7 cellular contexts compared by ENCODE assay signal in the genomic region with DNA sequence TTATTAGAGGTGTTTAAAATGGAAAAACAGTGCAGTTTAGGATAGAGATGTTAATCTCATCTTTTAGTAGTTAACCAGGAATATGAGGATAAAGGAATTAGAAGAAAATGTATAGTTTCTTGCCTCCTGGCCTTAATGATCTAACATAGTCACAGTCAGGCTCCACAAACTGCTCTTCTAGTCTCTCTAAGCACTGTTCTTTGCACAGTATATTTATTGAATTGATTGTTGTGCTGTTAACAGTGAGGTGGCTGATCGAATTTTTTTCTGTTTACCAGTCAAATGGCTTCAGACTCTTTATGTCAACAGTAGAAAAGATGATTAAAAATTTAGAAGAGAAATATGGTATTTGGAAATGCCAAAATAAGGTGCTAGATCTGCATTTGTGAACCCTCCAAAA. TPM values are rescaled to one million over a fixed set of nuclear protein-coding genes. Genes with fewer than 3 reads are reported as not detected.
DNase-seq lines count a peak whose midpoint lies in the region; ATAC-seq and TF ChIP-seq lines count a peak whose summit lies in the region.

No MANE protein-coding gene starts in this region.

- H3F3A ChIP-seq in MM.1S (ENCODE audit: insufficient read depth, low read length) = no peaks in the 10 kb centered on the region

- TF ChIP-seq CTCF in MM.1S (IDR thresholded peaks at IDR 0.05; ENCODE audit: low read length) (no peak), progenitor cell of endocrine pancreas (IDR thresholded peaks at IDR 0.05; ENCODE audit: unreplicated experiment) (no peak)

- peak overlapping the region; percentile 3; the same call in 1 of the 2 replicates for H3K27ac ChIP-seq in MM.1S (ENCODE audit: low read length)

- H3K27ac Mint-ChIP-seq in effector memory CD8-positive, alpha-beta T cell = peak overlapping the region; percentile 92 to 95
- peak overlapping the region; percentile 73 for H3K27ac Mint-ChIP-seq in progenitor cell of endocrine pancreas

- ATAC-seq in GM19372 (IDR thresholded peaks at IDR 0.05; ENCODE audit: low read depth, unreplicated experiment) = peak; percentile 18
- ATAC-seq in effector memory CD8-positive, alpha-beta T cell (replicated peaks) = peak; percentile 28
- no peak for ATAC-seq in HG02763 (IDR thresholded peaks at IDR 0.05; ENCODE audit: unreplicated experiment)

- H3K9me3 Mint-ChIP-seq in effector memory CD8-positive, alpha-beta T cell = no peaks in the 10 kb centered on the region
- peaks cover 27% of the 10 kb centered on the region for H3K9me3 Mint-ChIP-seq in progenitor cell of endocrine pancreas (ENCODE audit: low read depth)

- H3K79me2 ChIP-seq in MM.1S (ENCODE audit: low read length) = peaks cover 94% of the 10 kb centered on the region

- no peaks in the 10 kb centered on the region for H3K27me3 ChIP-seq in MM.1S (replicated peaks; ENCODE audit: insufficient read depth, low read length)

- H3K36me3 ChIP-seq in MM.1S (replicated peaks; ENCODE audit: insufficient read depth, low read length) = no peaks in the 10 kb centered on the region

- peaks cover 32% of the 10 kb centered on the region for H3K36me3 Mint-ChIP-seq in effector memory CD8-positive, alpha-beta T cell (ENCODE audit: insufficient read depth)
- peaks cover 25% of the 10 kb centered on the region for H3K36me3 Mint-ChIP-seq in progenitor cell of endocrine pancreas (ENCODE audit: insufficient read depth)

- peaks cover 29 to 64% of the 10 kb centered on the region in 2 donors for H3K4me1 Mint-ChIP-seq in effector memory CD8-positive, alpha-beta T cell (ENCODE audit: low read depth in 2 of 2)
- H3K4me1 Mint-ChIP-seq in progenitor cell of endocrine pancreas (ENCODE audit: low read depth) = peaks cover 26% of the 10 kb centered on the region

- H2AFZ ChIP-seq in MM.1S (ENCODE audit: low read length) = no peak overlapping the region

- peak overlapping the region; percentile 28; the same call in 1 of the 2 replicates for H3K4me2 ChIP-seq in MM.1S (ENCODE audit: low read depth, low read length)

- no peaks in the 10 kb centered on the region for H3K9me2 ChIP-seq in MM.1S (replicated peaks; ENCODE audit: insufficient read depth, low read length)

- H3K27me3 Mint-ChIP-seq in effector memory CD8-positive, alpha-beta T cell = no peaks in the 10 kb centered on the region
- H3K27me3 Mint-ChIP-seq in progenitor cell of endocrine pancreas = no peaks in the 10 kb centered on the region

- no peak overlapping the region for H3K4me3 ChIP-seq in MM.1S (ENCODE audit: low read length)

- no peaks in the 10 kb centered on the region for H3K9me3 ChIP-seq in MM.1S (replicated peaks; ENCODE audit: insufficient read depth, low read length)

- H3K4me1 ChIP-seq in MM.1S (ENCODE audit: low read length) = peaks cover 29% of the 10 kb centered on the region

- H3K9ac ChIP-seq in MM.1S (ENCODE audit: low read length) = peak overlapping the region; percentile 24; the same call in 1 of the 2 replicates

- DNase-seq in MM.1S (no peak), progenitor cell of endocrine pancreas (ENCODE audit: low spot score, unreplicated experiment) (no peak), RPMI8226 (no peak), nucleus accumbens (lab: John Stamatoyannopoulos, UW) (no peak)
- no peak for DNase-seq in effector memory CD8-positive, alpha-beta T cell

- peak overlapping the region; percentile 79 to 92 for H3K4me3 Mint-ChIP-seq in effector memory CD8-positive, alpha-beta T cell
- no peak overlapping the region for H3K4me3 Mint-ChIP-seq in progenitor cell of endocrine pancreas (ENCODE audit: low read depth)

- no peaks in the 10 kb centered on the region for H4K20me1 ChIP-seq in MM.1S (ENCODE audit: insufficient read depth, low read length)

RNA-seq across cellular contexts. Expression of gene ATF7IP, which starts 37.8 kb away (rescaled TPM):
- 185 and 186 TPM in 2 replicates for total RNA-seq in progenitor cell of endocrine pancreas
